27 cellular contexts compared by ENCODE assay signal in the genomic region with DNA sequence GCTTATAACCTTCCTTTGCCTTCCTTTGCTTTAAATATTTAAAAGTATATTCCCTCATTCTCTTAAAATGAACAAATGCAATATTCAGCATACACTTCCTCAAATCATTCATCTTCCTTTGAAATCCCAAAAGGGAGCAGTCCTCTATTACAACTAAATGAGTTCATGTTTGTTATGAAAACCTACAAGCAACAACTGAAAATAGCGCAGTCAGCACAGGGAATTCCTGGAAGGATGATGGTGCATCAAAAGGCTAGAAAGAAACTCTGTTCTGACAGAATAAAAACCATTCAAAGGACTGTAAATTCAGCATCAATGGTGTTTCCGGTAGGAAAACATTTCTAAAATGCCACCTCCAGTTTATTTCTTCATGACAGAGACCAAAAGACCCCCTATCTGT. TPM values are rescaled to one million over a fixed set of nuclear protein-coding genes. Genes with fewer than 3 reads are reported as not detected.
DNase-seq lines count a peak whose midpoint lies in the region; ATAC-seq and TF ChIP-seq lines count a peak whose summit lies in the region.
"Had no signal": no experiment of that assay in that cellular context is flagged by ENCODE, and none has a peak within 500 bp of the region (broad histone marks: within the 10 kb centered on the region; RNA-seq: fewer than 3 reads in every experiment).

No MANE protein-coding gene starts in this region.

- H3K4me1 ChIP-seq in Loucy (ENCODE audit: insufficient read depth, low read length, poor library complexity, severe bottlenecking) (peaks cover 28% of the 10 kb centered on the region), mesodermal cell (ENCODE audit: control insufficient read depth, insufficient read depth, low read length, poor library complexity, severe bottlenecking) (peaks cover 38% of the 10 kb centered on the region), aorta (ENCODE audit: control insufficient read depth in 1 of 2, insufficient read depth in 2 of 2, low read length in 2 of 2) (no peaks in the 10 kb centered on the region)
- H3K4me1 ChIP-seq: breast epithelium had no signal

- DNase-seq in CD1c-positive myeloid dendritic cell (ENCODE audit: extremely low spot score) (peak; percentile 33), WTC11 (ENCODE audit: low spot score) (no peak), osteocyte (ENCODE audit: extremely low spot score, unreplicated experiment) (no peak), aorta (no peak)
- no peak for DNase-seq in activated CD4-positive, alpha-beta T cell treated with anti-CD3 and anti-CD28 coated beads for 4 hours
- DNase-seq: activated naive CD4-positive, alpha-beta T cell treated with Interleukin-2 at 50 U/mL for 16 hours; glutamatergic neuron; H7; KBM-7; kidney; midbrain; MM.1S; naive thymus-derived CD4-positive, alpha-beta T cell; NCI-H82; retina; Right ventricle myocardium superior; stimulated activated CD4-positive, alpha-beta T cell treated with anti-CD3 and anti-CD28 coated beads, Interleukin-2, amount 100 ng/mL, for 24 hours; SW 1271; T-helper 9 cell had no signal

- H3K36me3 Mint-ChIP-seq in WTC11 (no peaks in the 10 kb centered on the region), osteocyte (ENCODE audit: unreplicated experiment) (peaks cover 2% of the 10 kb centered on the region)
- H3K36me3 Mint-ChIP-seq: naive thymus-derived CD4-positive, alpha-beta T cell had no signal

- H3K27me3 ChIP-seq in Loucy (ENCODE audit: insufficient read depth, low read length, poor library complexity, severe bottlenecking) (no peaks in the 10 kb centered on the region), aorta (ENCODE audit: control insufficient read depth in 1 of 2, insufficient read depth in 2 of 2, low read length in 1 of 2) (no peaks in the 10 kb centered on the region)

- CTCF ChIA-PET in WTC11 (lab: Charles Lee): interaction anchor here (6.2 kb wide), 1 partner anchor 85 kb away, joined by 41 read pairs; the partner anchor contains the start of gene WDR38

- ATAC-seq in WTC11: no peak
- ATAC-seq in aorta (ENCODE audit: low FRiP score): no peak
- no peak for ATAC-seq in GM21576 (IDR thresholded peaks at IDR 0.05; ENCODE audit: unreplicated experiment)
- ATAC-seq: naive thymus-derived CD4-positive, alpha-beta T cell had no signal

- H3K4me2 ChIP-seq in Loucy (ENCODE audit: low read depth, low read length, poor library complexity, severe bottlenecking): peak overlapping the region; percentile 95
- H3K4me2 ChIP-seq: smooth muscle cell had no signal

- H3K9me3 ChIP-seq in Loucy (ENCODE audit: insufficient read depth, low read depth, low read length) (no peaks in the 10 kb centered on the region), mesodermal cell (ENCODE audit: control insufficient read depth, low read length) (no peaks in the 10 kb centered on the region), aorta (ENCODE audit: control insufficient read depth, low read length) (no peaks in the 10 kb centered on the region)
- H3K9me3 ChIP-seq: breast epithelium, tibial nerve had no signal

- intact Hi-C loops in aorta (cut with DNase I): loop anchor here in 1 of 2 donors (5.0 kb wide), 1 partner anchor 116 kb away; no protein-coding TSS in a partner anchor

- WGBS in mesodermal cell (ENCODE audit: insufficient coverage in 2 of 2), 2 experiments: 20% methylated on average over 1 to 2 of the region's 2 CpGs
- 62 to 63% methylated on average over 2 of the region's 2 CpGs for WGBS in aorta, 2 donors

- no peak overlapping the region for H2AFZ ChIP-seq in Loucy (ENCODE audit: low read length)

- peaks cover 9% of the 10 kb centered on the region for H4K20me1 ChIP-seq in Loucy (ENCODE audit: insufficient read depth, low read length, poor library complexity, severe bottlenecking)

- H3K4me3 ChIP-seq in Loucy (ENCODE audit: low read length, poor library complexity, severe bottlenecking) (peak overlapping the region; percentile 88), mesodermal cell (ENCODE audit: extremely low read depth, insufficient read depth, low read length, poor library complexity, severe bottlenecking) (peak overlapping the region; percentile 6), aorta (ENCODE audit: low read length in 2 of 2) (no peak overlapping the region)
- H3K4me3 ChIP-seq: breast epithelium, tibial nerve had no signal

- H3F3A ChIP-seq in Loucy (ENCODE audit: low read depth): no peaks in the 10 kb centered on the region

- TF ChIP-seq CTCF in Loucy (conservative IDR thresholded peaks at IDR 0.05; ENCODE audit: low read length) (no peak), WTC11 (IDR thresholded peaks at IDR 0.05) (no peak), osteocyte (IDR thresholded peaks at IDR 0.05) (no peak)

- no peaks in the 10 kb centered on the region; the same call in none of the 2 replicates for H3K27me3 Mint-ChIP-seq in WTC11 (ENCODE audit: low read depth)
- H3K27me3 Mint-ChIP-seq in osteocyte (ENCODE audit: unreplicated experiment): peaks cover 70% of the 10 kb centered on the region

- peaks cover 73% of the 10 kb centered on the region for H3K4me1 Mint-ChIP-seq in WTC11
- H3K4me1 Mint-ChIP-seq in osteocyte (ENCODE audit: unreplicated experiment): peaks cover 18% of the 10 kb centered on the region

- H3K9me3 Mint-ChIP-seq in WTC11 (no peaks in the 10 kb centered on the region), osteocyte (ENCODE audit: unreplicated experiment) (no peaks in the 10 kb centered on the region)
- H3K9me3 Mint-ChIP-seq: naive thymus-derived CD4-positive, alpha-beta T cell had no signal

- peak overlapping the region; percentile 85 for H3K4me3 Mint-ChIP-seq in WTC11
- H3K4me3 Mint-ChIP-seq in osteocyte (ENCODE audit: unreplicated experiment): no peak overlapping the region
- H3K4me3 Mint-ChIP-seq: B cell had no signal

- no peak overlapping the region for H3K27ac ChIP-seq in mesodermal cell (ENCODE audit: low read depth, low read length, severe bottlenecking)
- H3K27ac ChIP-seq in aorta (ENCODE audit: low read depth in 1 of 2, low read length in 2 of 2): no peak overlapping the region
- H3K27ac ChIP-seq: breast epithelium, epithelial cell of prostate, tibial nerve had no signal

- POLR2A ChIA-PET in WTC11 (lab: Charles Lee): no interaction called here

- H3K27ac Mint-ChIP-seq in WTC11 (no peak overlapping the region), osteocyte (ENCODE audit: unreplicated experiment) (no peak overlapping the region)
- H3K27ac Mint-ChIP-seq: B cell; naive thymus-derived CD4-positive, alpha-beta T cell had no signal

- no peak overlapping the region for H3K9ac ChIP-seq in Loucy (ENCODE audit: low read depth, low read length, poor library complexity, severe bottlenecking)

- no peaks in the 10 kb centered on the region for H3K36me3 ChIP-seq in Loucy (ENCODE audit: insufficient read depth, low read length)
- H3K36me3 ChIP-seq in mesodermal cell (ENCODE audit: control insufficient read depth, insufficient read depth, low read length): no peaks in the 10 kb centered on the region
- H3K36me3 ChIP-seq in aorta (ENCODE audit: control insufficient read depth in 1 of 2, insufficient read depth in 2 of 2, low read length in 1 of 2): no peaks in the 10 kb centered on the region
- H3K36me3 ChIP-seq: breast epithelium, tibial nerve had no signal

- no peaks in the 10 kb centered on the region for H3K9me2 ChIP-seq in Loucy (replicated peaks; ENCODE audit: low read depth, low read length)

- peaks cover 28% of the 10 kb centered on the region for H3K79me2 ChIP-seq in Loucy (ENCODE audit: insufficient read depth, low read length)

TF ChIP-seq in WTC11, 78 proteins besides CTCF, POLR2A, EP300 and RAD21 (continues in another document):
- TF ChIP-seq, protein P1, sequence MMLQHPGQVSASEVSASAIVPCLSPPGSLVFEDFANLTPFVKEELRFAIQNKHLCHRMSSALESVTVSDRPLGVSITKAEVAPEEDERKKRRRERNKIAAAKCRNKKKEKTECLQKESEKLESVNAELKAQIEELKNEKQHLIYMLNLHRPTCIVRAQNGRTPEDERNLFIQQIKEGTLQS (CRISPR knock-in tag; conservative IDR thresholded peaks at IDR 0.05): no peak
- TF ChIP-seq ZBTB21 (CRISPR knock-in tag; IDR thresholded peaks at IDR 0.05; ENCODE audit: borderline replicate concordance): no peak
- no peak for TF ChIP-seq SP1 (CRISPR knock-in tag; conservative IDR thresholded peaks at IDR 0.05)
- TF ChIP-seq PRDM15 (CRISPR knock-in tag; IDR thresholded peaks at IDR 0.05): no peak

RNA-seq across cellular contexts. Expression of gene NR6A1, which starts 3.3 kb away (rescaled TPM):
- total RNA-seq in WTC11 (2021) (164 to 222 TPM (median 218 TPM) in 3 replicates), osteocyte (0.56 and 0.78 TPM in 2 replicates), aorta (1 to 10 TPM in 1 of 2 donors, under 1 TPM in 1; 0.42 to 1.6 TPM)
- polyA plus RNA-seq in mesodermal cell (2013, experiment 1 of 2): 30.6 TPM
- polyA plus RNA-seq in mesodermal cell (2013, experiment 2 of 2): 26.5 TPM
- under 1 TPM; 0.26 to 0.50 TPM for polyA plus RNA-seq in aorta
- polyA plus RNA-seq: naive thymus-derived CD4-positive, alpha-beta T cell had no signal

RNA-seq across cellular contexts. Expression of gene OLFML2A, which starts 9.1 kb away (rescaled TPM):
- total RNA-seq in WTC11 (2021) (6.7 to 11.6 TPM (median 11.2 TPM) in 3 replicates), osteocyte (146 and 169 TPM in 2 replicates), aorta (10 to 100 TPM in 1 of 2 donors, 1 to 10 TPM in 1; 7.1 to 15.9 TPM)
- polyA plus RNA-seq in mesodermal cell (2013, experiment 1 of 2): 13.0 TPM
- 12.8 TPM for polyA plus RNA-seq in mesodermal cell (2013, experiment 2 of 2)
- polyA plus RNA-seq in aorta: under 1 TPM; 0.13 to 0.20 TPM
- polyA plus RNA-seq: naive thymus-derived CD4-positive, alpha-beta T cell had no signal

Comparison
In these comparisons a context has a peak if more than half of its experiments do, and no peak if none do; other contexts are left out.
1. H3K4me3 ChIP-seq: peak in Loucy (single experiment) and mesodermal cell (single experiment); none in aorta (0 of 2).
2. RNA of gene NR6A1, which starts 3.3 kb away (total RNA-seq): 164 to 222 TPM in WTC11; 0.42 to 1.6 TPM in aorta and 0.56 to 0.78 TPM in osteocyte; every median in the first group is over 10 times any median in the second.